In the genomic region with DNA sequence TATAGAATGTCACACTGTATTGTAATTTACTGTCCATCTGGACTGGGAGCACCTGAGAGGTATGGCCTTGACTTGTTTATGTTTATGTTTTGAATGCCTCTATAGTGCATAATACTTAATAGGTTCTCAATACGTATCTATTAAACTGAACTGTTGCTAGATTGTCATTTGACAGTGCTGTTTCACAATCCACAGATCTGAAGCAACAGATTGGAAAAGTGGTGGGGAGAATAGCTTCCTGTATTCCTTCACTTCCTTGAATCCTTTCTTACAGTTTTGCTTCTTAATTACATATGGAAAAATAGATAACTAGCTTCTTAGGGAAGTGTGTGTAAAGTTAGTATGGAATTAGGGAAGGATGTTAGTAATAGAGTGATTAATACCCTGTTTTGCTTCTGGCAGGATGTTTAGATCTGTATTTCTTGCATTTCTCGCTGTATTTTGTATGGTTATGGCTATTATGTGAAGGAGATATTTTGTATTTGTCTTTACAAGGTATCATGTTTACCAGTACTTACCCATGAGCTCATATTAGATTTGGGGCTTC, we compare ENCODE assay signal across 16 cellular contexts. TPM values are rescaled to one million over a fixed set of nuclear protein-coding genes. Genes with fewer than 3 reads are reported as not detected.
DNase-seq lines count a peak whose midpoint lies in the region; ATAC-seq and TF ChIP-seq lines count a peak whose summit lies in the region.
"Had no signal": no experiment of that assay in that cellular context is flagged by ENCODE, and none has a peak within 500 bp of the region (broad histone marks: within the 10 kb centered on the region; RNA-seq: fewer than 3 reads in every experiment).

No MANE protein-coding gene starts in this region.

- H3K4me3 ChIP-seq in PC-9 = no peak overlapping the region
- H3K4me3 ChIP-seq in vagina = no peak overlapping the region
- H3K4me3 ChIP-seq: body of pancreas, lung had no signal

- H3K36me3 Mint-ChIP-seq in stimulated activated naive CD8-positive, alpha-beta T cell treated with anti-CD3 and anti-CD28 coated beads, Interleukin-15, Interleukin-2, amounts not matched to agents 100 ng/mL and 50 ng/mL, for 24 hours (ENCODE audit: low read depth) = peaks cover 51% of the 10 kb centered on the region

- CTCF ChIA-PET in PC-9 (lab: Charles Lee) = interaction anchor here (0.6 kb wide), 1 partner anchor 118 kb away, joined by 3 read pairs; no protein-coding TSS in a partner anchor

- H3K36me3 ChIP-seq in PC-9 (ENCODE audit: low read depth) (peaks cover 24% of the 10 kb centered on the region), vagina (no peaks in the 10 kb centered on the region)

- POLR2A ChIA-PET in PC-9 (lab: Charles Lee; ENCODE audit: unreplicated experiment) = no interaction called here

- H3K27me3 ChIP-seq in PC-9 (ENCODE audit: insufficient read depth, low read depth) = no peaks in the 10 kb centered on the region
- H3K27me3 ChIP-seq in vagina = no peaks in the 10 kb centered on the region
- H3K27me3 ChIP-seq: body of pancreas, foreskin keratinocyte had no signal

- H3K27ac ChIP-seq in PC-9 (peak overlapping the region; percentile 4; the same call in 1 of the 2 replicates), vagina (no peak overlapping the region)
- H3K27ac ChIP-seq: body of pancreas, foreskin keratinocyte had no signal

- H3K4me1 ChIP-seq in PC-9 (replicated peaks; ENCODE audit: insufficient read depth) (peaks cover 26% of the 10 kb centered on the region), vagina (peaks cover 73% of the 10 kb centered on the region)

- H2AFZ ChIP-seq in PC-9 = no peak overlapping the region

- H3K4me1 Mint-ChIP-seq in stimulated activated naive CD8-positive, alpha-beta T cell treated with anti-CD3 and anti-CD28 coated beads, Interleukin-15, Interleukin-2, amounts not matched to agents 100 ng/mL and 50 ng/mL, for 24 hours (ENCODE audit: low read depth) = peaks cover 84% of the 10 kb centered on the region

- H4K20me1 ChIP-seq in PC-9 (ENCODE audit: insufficient read depth) = peaks cover 71% of the 10 kb centered on the region

- no peaks in the 10 kb centered on the region for H3K9me3 Mint-ChIP-seq in stimulated activated naive CD8-positive, alpha-beta T cell treated with anti-CD3 and anti-CD28 coated beads, Interleukin-15, Interleukin-2, amounts not matched to agents 100 ng/mL and 50 ng/mL, for 24 hours
- H3K9me3 Mint-ChIP-seq: activated CD4-positive, alpha-beta T cell treated with anti-CD3 and anti-CD28 coated beads, Interleukin-2, amount 10 ng/mL, durations not matched to agents 7 days and 5 days had no signal

- no peak for ATAC-seq in stimulated activated naive CD8-positive, alpha-beta T cell treated with anti-CD3 and anti-CD28 coated beads, Interleukin-15, Interleukin-2, amounts not matched to agents 100 U/mL and 50 U/mL, for 24 hours
- no peak for ATAC-seq in HG03432 (IDR thresholded peaks at IDR 0.05; ENCODE audit: unreplicated experiment)
- ATAC-seq: body of pancreas, foreskin keratinocyte had no signal

- no peaks in the 10 kb centered on the region for H3K9me2 ChIP-seq in PC-9 (ENCODE audit: insufficient read depth)

- BruUV-seq in PC-9 (replicated peaks; lab: Mats Ljungman, UMichigan) = no TSS peak

- TF ChIP-seq CTCF in PC-9 (conservative IDR thresholded peaks at IDR 0.05) (no peak), vagina (IDR thresholded peaks at IDR 0.05) (no peak)

- H3K9me3 ChIP-seq in PC-9 (ENCODE audit: insufficient read depth, low read depth) (no peaks in the 10 kb centered on the region), vagina (no peaks in the 10 kb centered on the region)
- H3K9me3 ChIP-seq: body of pancreas had no signal

- no peaks in the 10 kb centered on the region for H3K27me3 Mint-ChIP-seq in stimulated activated naive CD8-positive, alpha-beta T cell treated with anti-CD3 and anti-CD28 coated beads, Interleukin-15, Interleukin-2, amounts not matched to agents 100 ng/mL and 50 ng/mL, for 24 hours
- H3K27me3 Mint-ChIP-seq: activated CD4-positive, alpha-beta T cell treated with anti-CD3 and anti-CD28 coated beads, Interleukin-2, amount 10 ng/mL, durations not matched to agents 7 days and 5 days had no signal

- DNase-seq in stimulated activated naive CD8-positive, alpha-beta T cell treated with anti-CD3 and anti-CD28 coated beads, Interleukin-15, Interleukin-2, amounts not matched to agents 100 U/mL and 50 U/mL, for 24 hours = no peak
- DNase-seq in PC-9 = no peak
- peak; percentile 29 for DNase-seq in iris pigment epithelial cell (ENCODE audit: low read depth)
- no peak for DNase-seq in vagina (ENCODE audit: extremely low spot score in 2 of 2)
- no peak for DNase-seq in AG20443 (ENCODE audit: low spot score)
- DNase-seq in COLO668 (lab: John Stamatoyannopoulos, UW; ENCODE audit: unreplicated experiment) = no peak
- DNase-seq: activated CD4-positive, alpha-beta T cell treated with anti-CD3 and anti-CD28 coated beads, Interleukin-2, amount 10 ng/mL, durations not matched to agents 7 days and 5 days; body of pancreas; DMS153; foreskin keratinocyte; NCI-H526 treated with DMSO at 0.1 percent for 48 hours; RPMI8226; stimulated activated naive CD4-positive, alpha-beta T cell treated with Interleukin-2 at 50 U/mL for 16 hours had no signal

- no peak overlapping the region for H3K4me3 Mint-ChIP-seq in stimulated activated naive CD8-positive, alpha-beta T cell treated with anti-CD3 and anti-CD28 coated beads, Interleukin-15, Interleukin-2, amounts not matched to agents 100 ng/mL and 50 ng/mL, for 24 hours
- H3K4me3 Mint-ChIP-seq: activated CD4-positive, alpha-beta T cell treated with anti-CD3 and anti-CD28 coated beads, Interleukin-2, amount 10 ng/mL, durations not matched to agents 7 days and 5 days had no signal

- H3K27ac Mint-ChIP-seq in stimulated activated naive CD8-positive, alpha-beta T cell treated with anti-CD3 and anti-CD28 coated beads, Interleukin-15, Interleukin-2, amounts not matched to agents 100 ng/mL and 50 ng/mL, for 24 hours = peak overlapping the region; percentile 27
- H3K27ac Mint-ChIP-seq: activated CD4-positive, alpha-beta T cell treated with anti-CD3 and anti-CD28 coated beads, Interleukin-2, amount 10 ng/mL, durations not matched to agents 7 days and 5 days had no signal

- peaks cover 9% of the 10 kb centered on the region for H3F3A ChIP-seq in PC-9 (ENCODE audit: insufficient read depth, low read depth)

- intact Hi-C loops in PC-9 (cut with micrococcal nuclease; ENCODE audit: unreplicated experiment) (no loop called here), vagina (cut with DNase I) (no loop called here)

- peak overlapping the region; percentile 5 for H3K4me2 ChIP-seq in PC-9

- peaks cover 90% of the 10 kb centered on the region for H3K79me2 ChIP-seq in PC-9 (ENCODE audit: low read depth)

- TF ChIP-seq POLR2A in vagina (IDR thresholded peaks at IDR 0.05) = no peak

RNA-seq across cellular contexts. Expression of a gene that starts 4.5 kb away (rescaled TPM):
- total RNA-seq in PC-9 (2021) = 57.9 and 85.4 TPM in 2 replicates
- 176 TPM for total RNA-seq in vagina
